ENCODE assay signal across 1 cellular context in the genomic region with DNA sequence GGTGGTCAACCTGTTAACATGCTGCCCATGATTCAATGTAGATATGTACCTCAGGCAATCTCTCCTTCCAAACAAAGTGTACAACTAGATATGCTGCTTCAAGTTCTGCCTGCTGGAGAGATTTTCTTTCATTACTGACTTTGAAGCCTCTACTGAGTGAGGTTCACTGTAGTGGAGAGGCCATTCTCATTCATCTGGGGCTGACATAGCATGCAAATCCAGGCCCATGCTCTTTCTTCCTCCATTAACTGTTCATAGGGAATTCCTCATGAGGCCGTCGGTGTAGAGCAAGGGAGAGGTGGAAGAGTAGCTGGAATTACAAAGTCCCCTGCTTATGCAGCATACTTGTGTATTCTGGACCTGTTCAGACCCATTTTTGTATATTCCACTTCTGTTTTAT.
TF ChIP-seq lines count a peak whose summit lies in the region.

No MANE protein-coding gene starts in this region.

TF ChIP-seq in GM12878, 131 proteins besides CTCF, POLR2A, EP300 and RAD21:
- TF ChIP-seq, protein P1, sequence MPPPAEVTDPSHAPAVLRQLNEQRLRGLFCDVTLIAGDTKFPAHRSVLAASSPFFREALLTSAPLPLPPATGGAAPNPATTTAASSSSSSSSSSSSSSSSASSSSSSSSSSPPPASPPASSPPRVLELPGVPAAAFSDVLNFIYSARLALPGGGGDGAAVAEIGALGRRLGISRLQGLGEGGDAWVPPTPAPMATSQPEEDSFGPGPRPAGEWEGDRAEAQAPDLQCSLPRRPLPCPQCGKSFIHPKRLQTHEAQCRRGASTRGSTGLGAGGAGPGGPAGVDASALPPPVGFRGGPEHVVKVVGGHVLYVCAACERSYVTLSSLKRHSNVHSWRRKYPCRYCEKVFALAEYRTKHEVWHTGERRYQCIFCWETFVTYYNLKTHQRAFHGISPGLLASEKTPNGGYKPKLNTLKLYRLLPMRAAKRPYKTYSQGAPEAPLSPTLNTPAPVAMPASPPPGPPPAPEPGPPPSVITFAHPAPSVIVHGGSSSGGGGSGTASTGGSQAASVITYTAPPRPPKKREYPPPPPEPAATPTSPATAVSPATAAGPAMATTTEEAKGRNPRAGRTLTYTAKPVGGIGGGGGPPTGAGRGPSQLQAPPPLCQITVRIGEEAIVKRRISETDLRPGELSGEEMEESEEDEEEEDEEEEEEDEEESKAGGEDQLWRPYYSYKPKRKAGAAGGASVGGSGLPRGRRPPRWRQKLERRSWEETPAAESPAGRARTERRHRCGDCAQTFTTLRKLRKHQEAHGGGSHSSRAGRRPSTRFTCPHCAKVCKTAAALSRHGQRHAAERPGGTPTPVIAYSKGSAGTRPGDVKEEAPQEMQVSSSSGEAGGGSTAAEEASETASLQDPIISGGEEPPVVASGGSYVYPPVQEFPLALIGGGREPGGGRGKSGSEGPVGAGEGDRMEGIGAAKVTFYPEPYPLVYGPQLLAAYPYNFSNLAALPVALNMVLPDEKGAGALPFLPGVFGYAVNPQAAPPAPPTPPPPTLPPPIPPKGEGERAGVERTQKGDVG (CRISPR knock-in tag; IDR thresholded peaks at IDR 0.05): no peak
- TF ChIP-seq, protein P2, sequence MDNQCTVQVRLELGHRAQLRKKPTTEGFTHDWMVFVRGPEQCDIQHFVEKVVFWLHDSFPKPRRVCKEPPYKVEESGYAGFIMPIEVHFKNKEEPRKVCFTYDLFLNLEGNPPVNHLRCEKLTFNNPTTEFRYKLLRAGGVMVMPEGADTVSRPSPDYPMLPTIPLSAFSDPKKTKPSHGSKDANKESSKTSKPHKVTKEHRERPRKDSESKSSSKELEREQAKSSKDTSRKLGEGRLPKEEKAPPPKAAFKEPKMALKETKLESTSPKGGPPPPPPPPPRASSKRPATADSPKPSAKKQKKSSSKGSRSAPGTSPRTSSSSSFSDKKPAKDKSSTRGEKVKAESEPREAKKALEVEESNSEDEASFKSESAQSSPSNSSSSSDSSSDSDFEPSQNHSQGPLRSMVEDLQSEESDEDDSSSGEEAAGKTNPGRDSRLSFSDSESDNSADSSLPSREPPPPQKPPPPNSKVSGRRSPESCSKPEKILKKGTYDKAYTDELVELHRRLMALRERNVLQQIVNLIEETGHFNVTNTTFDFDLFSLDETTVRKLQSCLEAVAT (IDR thresholded peaks at IDR 0.05): no peak
- TF ChIP-seq WRNIP1 (IDR thresholded peaks at IDR 0.05; ENCODE audit: borderline replicate concordance, low read depth, low read length) (no peak), CEBPB (IDR thresholded peaks at IDR 0.05; ENCODE audit: borderline replicate concordance in 1 of 2, low read depth in 2 of 2, low read length in 2 of 2) (no peak), ZNF24 (IDR thresholded peaks at IDR 0.05) (no peak), NR2F1 (conservative IDR thresholded peaks at IDR 0.05) (no peak), BHLHE40 (IDR thresholded peaks at IDR 0.05; ENCODE audit: borderline replicate concordance in 1 of 2, low read depth in 2 of 2, low read length in 1 of 2) (no peak), SP1 (IDR thresholded peaks at IDR 0.05; ENCODE audit: low read depth, low read length) (no peak), ZNF384 (IDR thresholded peaks at IDR 0.05; ENCODE audit: borderline replicate concordance, low read depth, low read length) (no peak), NFIC (IDR thresholded peaks at IDR 0.05; ENCODE audit: low read depth, low read length) (no peak), MEF2B (IDR thresholded peaks at IDR 0.05; ENCODE audit: partially characterized antibody, poor library complexity, severe bottlenecking) (no peak), PML (IDR thresholded peaks at IDR 0.05; ENCODE audit: low read length) (no peak)
- TF ChIP-seq, protein P3, sequence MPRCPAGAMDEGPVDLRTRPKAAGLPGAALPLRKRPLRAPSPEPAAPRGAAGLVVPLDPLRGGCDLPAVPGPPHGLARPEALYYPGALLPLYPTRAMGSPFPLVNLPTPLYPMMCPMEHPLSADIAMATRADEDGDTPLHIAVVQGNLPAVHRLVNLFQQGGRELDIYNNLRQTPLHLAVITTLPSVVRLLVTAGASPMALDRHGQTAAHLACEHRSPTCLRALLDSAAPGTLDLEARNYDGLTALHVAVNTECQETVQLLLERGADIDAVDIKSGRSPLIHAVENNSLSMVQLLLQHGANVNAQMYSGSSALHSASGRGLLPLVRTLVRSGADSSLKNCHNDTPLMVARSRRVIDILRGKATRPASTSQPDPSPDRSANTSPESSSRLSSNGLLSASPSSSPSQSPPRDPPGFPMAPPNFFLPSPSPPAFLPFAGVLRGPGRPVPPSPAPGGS (IDR thresholded peaks at IDR 0.05; ENCODE audit: borderline replicate concordance, insufficient read depth, low read depth, low read length, poor library complexity, severe bottlenecking): no peak
- TF ChIP-seq, protein P4, sequence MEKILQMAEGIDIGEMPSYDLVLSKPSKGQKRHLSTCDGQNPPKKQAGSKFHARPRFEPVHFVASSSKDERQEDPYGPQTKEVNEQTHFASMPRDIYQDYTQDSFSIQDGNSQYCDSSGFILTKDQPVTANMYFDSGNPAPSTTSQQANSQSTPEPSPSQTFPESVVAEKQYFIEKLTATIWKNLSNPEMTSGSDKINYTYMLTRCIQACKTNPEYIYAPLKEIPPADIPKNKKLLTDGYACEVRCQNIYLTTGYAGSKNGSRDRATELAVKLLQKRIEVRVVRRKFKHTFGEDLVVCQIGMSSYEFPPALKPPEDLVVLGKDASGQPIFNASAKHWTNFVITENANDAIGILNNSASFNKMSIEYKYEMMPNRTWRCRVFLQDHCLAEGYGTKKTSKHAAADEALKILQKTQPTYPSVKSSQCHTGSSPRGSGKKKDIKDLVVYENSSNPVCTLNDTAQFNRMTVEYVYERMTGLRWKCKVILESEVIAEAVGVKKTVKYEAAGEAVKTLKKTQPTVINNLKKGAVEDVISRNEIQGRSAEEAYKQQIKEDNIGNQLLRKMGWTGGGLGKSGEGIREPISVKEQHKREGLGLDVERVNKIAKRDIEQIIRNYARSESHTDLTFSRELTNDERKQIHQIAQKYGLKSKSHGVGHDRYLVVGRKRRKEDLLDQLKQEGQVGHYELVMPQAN (conservative IDR thresholded peaks at IDR 0.05): no peak
- TF ChIP-seq, protein P5, sequence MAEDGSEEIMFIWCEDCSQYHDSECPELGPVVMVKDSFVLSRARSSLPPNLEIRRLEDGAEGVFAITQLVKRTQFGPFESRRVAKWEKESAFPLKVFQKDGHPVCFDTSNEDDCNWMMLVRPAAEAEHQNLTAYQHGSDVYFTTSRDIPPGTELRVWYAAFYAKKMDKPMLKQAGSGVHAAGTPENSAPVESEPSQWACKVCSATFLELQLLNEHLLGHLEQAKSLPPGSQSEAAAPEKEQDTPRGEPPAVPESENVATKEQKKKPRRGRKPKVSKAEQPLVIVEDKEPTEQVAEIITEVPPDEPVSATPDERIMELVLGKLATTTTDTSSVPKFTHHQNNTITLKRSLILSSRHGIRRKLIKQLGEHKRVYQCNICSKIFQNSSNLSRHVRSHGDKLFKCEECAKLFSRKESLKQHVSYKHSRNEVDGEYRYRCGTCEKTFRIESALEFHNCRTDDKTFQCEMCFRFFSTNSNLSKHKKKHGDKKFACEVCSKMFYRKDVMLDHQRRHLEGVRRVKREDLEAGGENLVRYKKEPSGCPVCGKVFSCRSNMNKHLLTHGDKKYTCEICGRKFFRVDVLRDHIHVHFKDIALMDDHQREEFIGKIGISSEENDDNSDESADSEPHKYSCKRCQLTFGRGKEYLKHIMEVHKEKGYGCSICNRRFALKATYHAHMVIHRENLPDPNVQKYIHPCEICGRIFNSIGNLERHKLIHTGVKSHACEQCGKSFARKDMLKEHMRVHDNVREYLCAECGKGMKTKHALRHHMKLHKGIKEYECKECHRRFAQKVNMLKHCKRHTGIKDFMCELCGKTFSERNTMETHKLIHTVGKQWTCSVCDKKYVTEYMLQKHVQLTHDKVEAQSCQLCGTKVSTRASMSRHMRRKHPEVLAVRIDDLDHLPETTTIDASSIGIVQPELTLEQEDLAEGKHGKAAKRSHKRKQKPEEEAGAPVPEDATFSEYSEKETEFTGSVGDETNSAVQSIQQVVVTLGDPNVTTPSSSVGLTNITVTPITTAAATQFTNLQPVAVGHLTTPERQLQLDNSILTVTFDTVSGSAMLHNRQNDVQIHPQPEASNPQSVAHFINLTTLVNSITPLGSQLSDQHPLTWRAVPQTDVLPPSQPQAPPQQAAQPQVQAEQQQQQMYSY (CRISPR knock-in tag; IDR thresholded peaks at IDR 0.05): no peak
